In the genomic region with DNA sequence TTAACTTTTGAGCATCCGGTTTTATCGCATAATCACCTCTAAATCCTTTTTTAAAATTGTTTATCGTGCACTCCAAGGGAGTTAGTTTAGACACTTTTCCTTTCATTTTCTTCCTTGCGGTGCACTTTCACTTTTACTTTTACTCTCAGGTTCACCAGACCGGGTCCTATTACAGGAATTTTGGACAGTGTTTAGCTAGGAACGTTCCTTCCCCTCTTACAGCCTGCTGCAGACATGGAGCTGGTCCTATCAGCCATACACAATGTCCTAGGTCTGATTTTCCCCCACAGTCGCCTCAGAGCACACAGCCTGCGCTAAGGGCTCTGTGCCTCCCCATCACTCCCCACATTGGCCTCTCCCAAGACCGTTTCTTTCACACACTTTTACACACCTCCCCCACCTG, we compare ENCODE assay signal across 10 cellular contexts.
A peak's percentile ranks its signal among the peaks of the same experiment; 100 is the strongest.
DNase-seq lines count a peak whose midpoint lies in the region; ATAC-seq and TF ChIP-seq lines count a peak whose summit lies in the region.
"Had no signal": no experiment of that assay in that cellular context is flagged by ENCODE, and none has a peak within 500 bp of the region (broad histone marks: within the 10 kb centered on the region; RNA-seq: fewer than 3 reads in every experiment).

No MANE protein-coding gene starts in this region.

- H3K27me3 ChIP-seq in mammary epithelial cell (ENCODE audit: insufficient read depth, low read length), result no peaks in the 10 kb centered on the region
- H3K27me3 ChIP-seq in upper lobe of left lung, result no peaks in the 10 kb centered on the region

- TF ChIP-seq EP300 in upper lobe of left lung (IDR thresholded peaks at IDR 0.05), result no peak

- H4K20me1 ChIP-seq in mammary epithelial cell (ENCODE audit: insufficient read depth, low read length), result no peaks in the 10 kb centered on the region

- no TSS peak for BruUV-seq in MCF 10A (replicated peaks; lab: Mats Ljungman, UMichigan)
- BruUV-seq in mammary epithelial cell (replicated peaks; lab: Mats Ljungman, UMichigan), result no TSS peak

- no peak overlapping the region for H3K9ac ChIP-seq in mammary epithelial cell (ENCODE audit: insufficient read depth, low read length)

- no peak for TF ChIP-seq POLR2A in upper lobe of left lung (IDR thresholded peaks at IDR 0.05)

- ATAC-seq in central memory CD8-positive, alpha-beta T cell (replicated peaks; ENCODE audit: extremely low read depth, poor library complexity, severe bottlenecking), result no peak
- ATAC-seq in upper lobe of left lung (ENCODE audit: low FRiP score in 2 of 2), result peak in 1 of 2 donors; percentile 24
- ATAC-seq in GM18517 (IDR thresholded peaks at IDR 0.05; ENCODE audit: unreplicated experiment), result no peak
- no peak for ATAC-seq in GM18861 (IDR thresholded peaks at IDR 0.05; ENCODE audit: unreplicated experiment)

- H3K79me2 ChIP-seq in mammary epithelial cell (ENCODE audit: insufficient read depth, low read length), result no peaks in the 10 kb centered on the region

- H3K4me3 ChIP-seq in mammary epithelial cell (replicated peaks in 1 of 3; ENCODE audit: insufficient read depth in 1 of 3, low read depth in 2 of 3, low read length in 3 of 3), result no peak overlapping the region
- peak overlapping the region in 3 of 4 donors; percentile 12 to 40 (median 31) for H3K4me3 ChIP-seq in upper lobe of left lung

- dilution Hi-C loops in mammary epithelial cell (cut with HindIII; ENCODE audit: low sequenced_read_pairs), result no loop called here

- no peak overlapping the region for H3K4me2 ChIP-seq in mammary epithelial cell (ENCODE audit: insufficient read depth, low read depth, low read length)

- H3K36me3 ChIP-seq in mammary epithelial cell (ENCODE audit: insufficient read depth, low read length) (no peaks in the 10 kb centered on the region), upper lobe of left lung (no peaks in the 10 kb centered on the region)

- in situ Hi-C loops in mammary epithelial cell (cut with MboI; ENCODE audit: low sequenced_read_pairs in 2 of 2), result loop anchor here in 1 of 2 donors (10.0 kb wide), 1 partner anchor 89 kb away; no protein-coding TSS in a partner anchor

- WGBS in mammary epithelial cell (ENCODE audit: low coverage, missing lambda C conversion rate), result 68% methylated on average over 8 of the region's 9 CpGs
- 50 to 56% methylated on average over 9 of the region's 9 CpGs for WGBS in upper lobe of left lung, 2 donors

- H3K36me3 Mint-ChIP-seq in MCF 10A (ENCODE audit: insufficient read depth, unreplicated experiment), result no peaks in the 10 kb centered on the region
- H3K36me3 Mint-ChIP-seq in central memory CD8-positive, alpha-beta T cell (ENCODE audit: insufficient read depth), result no peaks in the 10 kb centered on the region

- no peak overlapping the region for H2AFZ ChIP-seq in mammary epithelial cell (ENCODE audit: low read depth, low read length)

- peak overlapping the region; percentile 31 for H3K4me3 Mint-ChIP-seq in MCF 10A (ENCODE audit: unreplicated experiment)
- H3K4me3 Mint-ChIP-seq in central memory CD8-positive, alpha-beta T cell, result peak overlapping the region; percentile 67

- H3K4me1 ChIP-seq in mammary epithelial cell (ENCODE audit: insufficient read depth, low read length) (no peaks in the 10 kb centered on the region), upper lobe of left lung (peaks cover 0 to 5% (median 0%) of the 10 kb centered on the region in 4 donors)

- H3K9me3 ChIP-seq in mammary epithelial cell (replicated peaks; ENCODE audit: insufficient read depth, low read length) (no peaks in the 10 kb centered on the region), upper lobe of left lung (no peaks in the 10 kb centered on the region)

- DNase-seq in MCF 10A (ENCODE audit: unreplicated experiment), result no peak
- DNase-seq in mammary epithelial cell, result no peak
- DNase-seq in M059J (ENCODE audit: low read depth), result peak; percentile 47
- DNase-seq in central memory CD8-positive, alpha-beta T cell (ENCODE audit: low spot score in 2 of 2), result no peak
- no peak for DNase-seq in upper lobe of left lung
- DNase-seq in NCI-H146 (lab: John Stamatoyannopoulos, UW), result no peak
- DNase-seq: dorsolateral prefrontal cortex, NCI-H69 had no signal

- peaks cover 7% of the 10 kb centered on the region for H3K4me1 Mint-ChIP-seq in MCF 10A (ENCODE audit: insufficient read depth, unreplicated experiment)
- H3K4me1 Mint-ChIP-seq in central memory CD8-positive, alpha-beta T cell, result peaks cover 17% of the 10 kb centered on the region

- CTCF ChIA-PET in MCF 10A (lab: Yijun Ruan, JAX), result interaction anchor here (0.6 to 1.3 kb wide), 3 partner anchors 89 to 540 kb away, joined by 3 to 4 read pairs (median 3); no protein-coding TSS in a partner anchor
- CTCF ChIA-PET in mammary epithelial cell (lab: Charles Lee; ENCODE audit: low non-redundant PET), result no interaction called here

- H3K27ac ChIP-seq in mammary epithelial cell (ENCODE audit: insufficient read depth, low read depth, low read length) (no peak overlapping the region), upper lobe of left lung (peak overlapping the region in 2 of 4 donors; percentile 43 to 49)
- H3K27ac ChIP-seq: dorsolateral prefrontal cortex had no signal

- peaks cover 23% of the 10 kb centered on the region for H3K9me3 Mint-ChIP-seq in MCF 10A (ENCODE audit: unreplicated experiment)
- H3K9me3 Mint-ChIP-seq in central memory CD8-positive, alpha-beta T cell, result peaks cover 5% of the 10 kb centered on the region

- H3K27me3 Mint-ChIP-seq in MCF 10A (ENCODE audit: insufficient read depth, unreplicated experiment), result no peaks in the 10 kb centered on the region
- peaks cover 23% of the 10 kb centered on the region for H3K27me3 Mint-ChIP-seq in central memory CD8-positive, alpha-beta T cell

- POLR2A ChIA-PET in MCF 10A (lab: Yijun Ruan, JAX), result no interaction called here

- H3K27ac Mint-ChIP-seq in MCF 10A (ENCODE audit: low read depth, unreplicated experiment), result peak overlapping the region; percentile 24
- peak overlapping the region; percentile 45 for H3K27ac Mint-ChIP-seq in central memory CD8-positive, alpha-beta T cell (ENCODE audit: low read depth)

- TF ChIP-seq CTCF in MCF 10A (IDR thresholded peaks at IDR 0.05; ENCODE audit: unreplicated experiment) (no peak), mammary epithelial cell (conservative IDR thresholded peaks at IDR 0.05 in 1 of 2, IDR thresholded peaks at IDR 0.05 in 1 of 2; ENCODE audit: extremely low read depth in 1 of 2, insufficient read depth in 1 of 2, low read depth in 1 of 2, low read length in 2 of 2) (no peak), upper lobe of left lung (IDR thresholded peaks at IDR 0.05) (no peak)

- intact Hi-C loops in MCF 10A (cut with micrococcal nuclease), result no loop called here
- intact Hi-C loops in mammary epithelial cell (cut with micrococcal nuclease), result no loop called here

Comparison
In these comparisons a context has a peak if more than half of its experiments do, and no peak if none do; other contexts are left out.
1. H3K4me3 ChIP-seq: peak in upper lobe of left lung (3 of 4); none in mammary epithelial cell (0 of 3).